In the genomic region with DNA sequence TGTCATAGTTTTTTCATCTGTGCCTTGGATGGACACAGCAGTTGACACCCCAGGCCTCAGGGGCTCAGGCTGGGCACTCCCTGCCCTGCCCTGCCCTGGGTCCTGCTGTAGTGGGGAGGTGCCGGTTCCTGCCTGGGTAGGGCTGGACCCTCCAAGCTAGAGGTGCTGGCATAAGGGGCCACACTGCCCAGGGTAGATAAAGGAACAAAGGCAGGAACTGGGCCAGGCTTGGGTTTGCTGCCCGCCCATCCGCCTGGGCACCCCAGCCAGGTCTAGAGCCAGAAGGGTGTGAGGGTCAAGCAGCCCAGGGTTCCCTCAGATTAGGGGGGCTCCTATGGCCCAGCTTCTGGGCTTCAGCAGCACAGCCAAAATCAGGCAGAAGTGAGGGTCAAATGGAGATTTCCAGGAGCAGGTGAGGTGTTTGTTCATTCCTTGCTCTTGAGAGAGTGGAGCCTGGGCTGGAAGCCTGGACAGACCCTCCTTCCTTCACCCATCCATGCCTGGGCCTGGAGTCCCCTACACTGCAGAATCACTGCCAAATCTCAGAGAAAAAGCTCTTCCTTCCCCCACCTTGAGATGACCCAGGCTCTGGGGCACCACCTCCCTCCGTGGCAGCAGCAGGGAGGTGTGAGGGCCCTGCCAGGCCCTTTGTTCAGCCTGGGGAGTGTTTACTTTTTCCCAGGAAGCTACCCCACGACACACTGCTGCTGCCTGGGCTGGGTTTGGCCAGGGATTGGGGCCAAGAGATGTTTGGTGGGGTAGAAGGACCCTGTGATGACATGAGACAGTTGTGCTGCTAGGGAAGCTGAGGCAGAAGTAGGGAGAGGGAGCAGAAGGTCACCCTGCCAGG, we compare ENCODE assay signal across 15 cellular contexts. TPM values are rescaled to one million over a fixed set of nuclear protein-coding genes. Genes with fewer than 3 reads are reported as not detected.
DNase-seq lines count a peak whose midpoint lies in the region; ATAC-seq and TF ChIP-seq lines count a peak whose summit lies in the region.
"Had no signal": no experiment of that assay in that cellular context is flagged by ENCODE, and none has a peak within 500 bp of the region (broad histone marks: within the 10 kb centered on the region; RNA-seq: fewer than 3 reads in every experiment).

No MANE protein-coding gene starts in this region.

- 30 to 62% methylated on average over 3 to 4 of the region's 5 CpGs for WGBS in thyroid gland, 2 donors

- CTCF ChIA-PET in CD4-positive, alpha-beta T cell (lab: Charles Lee) = no interaction called here

- H3K9me3 ChIP-seq in mucosa of descending colon = no peaks in the 10 kb centered on the region
- no peaks in the 10 kb centered on the region for H3K9me3 ChIP-seq in thyroid gland
- no peaks in the 10 kb centered on the region for H3K9me3 ChIP-seq in CD4-positive, alpha-beta T cell (ENCODE audit: control insufficient read depth, low read length)

- TF ChIP-seq POLR2A in thyroid gland (IDR thresholded peaks at IDR 0.05) = peak in 1 of 2 donors; percentile 31

- H3K27ac ChIP-seq in thyroid gland = peak overlapping the region; percentile 90 to 93 (median 92)
- no peak overlapping the region for H3K27ac ChIP-seq in CD4-positive, alpha-beta T cell (ENCODE audit: low read depth, low read length)
- H3K27ac ChIP-seq: 22Rv1 had no signal

- H3K27me3 ChIP-seq in thyroid gland = no peaks in the 10 kb centered on the region
- no peaks in the 10 kb centered on the region for H3K27me3 ChIP-seq in CD4-positive, alpha-beta T cell (ENCODE audit: control insufficient read depth, insufficient read depth, low read length)

- peaks cover 75% of the 10 kb centered on the region for H3K4me1 Mint-ChIP-seq in brain
- no peaks in the 10 kb centered on the region for H3K4me1 Mint-ChIP-seq in CD4-positive, alpha-beta T cell (ENCODE audit: low read depth)

- H3K36me3 Mint-ChIP-seq in brain = peaks cover 9% of the 10 kb centered on the region
- no peaks in the 10 kb centered on the region for H3K36me3 Mint-ChIP-seq in CD4-positive, alpha-beta T cell (ENCODE audit: low read depth)

- H3K9me3 Mint-ChIP-seq in brain = no peaks in the 10 kb centered on the region
- no peaks in the 10 kb centered on the region for H3K9me3 Mint-ChIP-seq in CD4-positive, alpha-beta T cell

- POLR2A ChIA-PET in CD4-positive, alpha-beta T cell (lab: Charles Lee) = no interaction called here

- H3K4me1 ChIP-seq in mucosa of descending colon (ENCODE audit: low read depth) (peaks cover 33% of the 10 kb centered on the region), thyroid gland (peaks cover 79 to 100% of the 10 kb centered on the region in 2 donors)

- intact Hi-C loops in mucosa of descending colon (cut with DNase I, micrococcal nuclease) (no loop called here), thyroid gland (cut with DNase I) (no loop called here)
- intact Hi-C loops in CD4-positive, alpha-beta T cell (cut with DNase I, micrococcal nuclease) = loop anchor here in 1 of 2 experiments (10.0 kb wide), 1 partner anchor 233 kb away; no protein-coding TSS in a partner anchor

- peak; percentile 46 for DNase-seq in DMS53 (lab: John Stamatoyannopoulos, UW)
- no peak for DNase-seq in DMS53 treated with DMSO at 0.1 percent for 48 hours (lab: John Stamatoyannopoulos, UW; ENCODE audit: unreplicated experiment)
- no peak for DNase-seq in mucosa of descending colon
- peak; percentile 80 to 87 for DNase-seq in thyroid gland
- DNase-seq in stimulated activated CD4-positive, alpha-beta T cell treated with anti-CD3 and anti-CD28 coated beads, Interleukin-12 subunit alpha, Interleukin-12 subunit beta, amount 100 ng/mL, for 4 hours = no peak
- no peak for DNase-seq in CD4-positive, alpha-beta T cell
- no peak for DNase-seq in NAMALWA (ENCODE audit: low spot score)
- DNase-seq: NCI-H446 treated with DMSO at 0.1 percent for 48 hours; stimulated activated CD4-positive, alpha-beta T cell treated with anti-CD3 and anti-CD28 coated beads, Interleukin-4, amount 100 ng/mL, for 4 hours; T-helper 9 cell had no signal

- ATAC-seq in mucosa of descending colon = peak; percentile 19
- ATAC-seq in CD4-positive, alpha-beta T cell (ENCODE audit: poor library complexity) = no peak

- H3K4me3 ChIP-seq in mucosa of descending colon (no peak overlapping the region), thyroid gland (replicated peaks in 1 of 3) (no peak overlapping the region)

- peaks cover 7% of the 10 kb centered on the region for H3K27me3 Mint-ChIP-seq in brain
- peaks cover 17% of the 10 kb centered on the region for H3K27me3 Mint-ChIP-seq in CD4-positive, alpha-beta T cell

- TF ChIP-seq CTCF in brain (conservative IDR thresholded peaks at IDR 0.05) (no peak), mucosa of descending colon (IDR thresholded peaks at IDR 0.05) (no peak), thyroid gland (IDR thresholded peaks at IDR 0.05) (no peak)
- no peak for TF ChIP-seq CTCF in CD4-positive, alpha-beta T cell (IDR thresholded peaks at IDR 0.05)

- H3K36me3 ChIP-seq in mucosa of descending colon (ENCODE audit: low read depth) (no peaks in the 10 kb centered on the region), thyroid gland (no peaks in the 10 kb centered on the region)

- H3K4me3 Mint-ChIP-seq in brain = peak overlapping the region in 1 of 5 experiments; percentile 31
- H3K4me3 Mint-ChIP-seq in CD4-positive, alpha-beta T cell = no peak overlapping the region

- H3K27ac Mint-ChIP-seq in brain = peak overlapping the region in 3 of 5 experiments; percentile 2 to 98 (median 92)
- H3K27ac Mint-ChIP-seq in CD4-positive, alpha-beta T cell = no peak overlapping the region

RNA-seq across cellular contexts. Expression of gene SEMA3F, which starts 7.1 kb away (rescaled TPM):
- polyA plus RNA-seq in brain (ENCODE audit: insufficient read depth, low read depth, low replicate concordance) = 15.3 TPM
- 10 to 100 TPM; 10.7 to 15.3 (median 14.6) TPM for total RNA-seq in mucosa of descending colon
- total RNA-seq in thyroid gland = 10 to 100 TPM; 13.2 to 44.2 (median 38.2) TPM
- 1 to 10 TPM in 1 of 2 experiments, under 1 TPM in 1; 0.22 to 1.1 TPM for total RNA-seq in CD4-positive, alpha-beta T cell

RNA-seq across cellular contexts. Expression of gene GNAT1, which starts 29.2 kb away (rescaled TPM):
- polyA plus RNA-seq in brain (ENCODE audit: insufficient read depth, low read depth, low replicate concordance) = 0.59 TPM
- total RNA-seq in mucosa of descending colon = not detected
- total RNA-seq in thyroid gland = not detected
- under 1 TPM; 0.11 to 0.28 TPM for total RNA-seq in CD4-positive, alpha-beta T cell
- total RNA-seq: activated CD8-positive, alpha-beta memory T cell treated with anti-CD3 and anti-CD28 coated beads for 36 hours; bronchial epithelial cell; mucosa of gallbladder had no signal

RNA-seq across cellular contexts. Expression of gene SLC38A3, which starts 42.8 kb away (rescaled TPM):
- 18.3 TPM for polyA plus RNA-seq in brain (ENCODE audit: insufficient read depth, low read depth, low replicate concordance)
- under 1 TPM in 2 of 3 donors, not detected in 1; 0.29 to 0.32 TPM for total RNA-seq in mucosa of descending colon
- total RNA-seq in thyroid gland = 1 to 10 TPM; 1.1 to 5.0 (median 3.6) TPM
- 1 to 10 TPM; 1.0 to 1.1 TPM for total RNA-seq in CD4-positive, alpha-beta T cell
- total RNA-seq: bronchial epithelial cell had no signal

Comparison
In these comparisons a context has a peak if more than half of its experiments do, and no peak if none do; other contexts are left out.
1. DNase-seq: peak in DMS53 (single experiment) and thyroid gland (2 of 2); none in DMS53 treated with DMSO at 0.1 percent for 48 hours (single experiment), mucosa of descending colon (0 of 3), stimulated activated CD4-positive, alpha-beta T cell treated with anti-CD3 and anti-CD28 coated beads, Interleukin-12 subunit alpha, Interleukin-12 subunit beta, amount 100 ng/mL, for 4 hours (single experiment), CD4-positive, alpha-beta T cell (0 of 10) and NAMALWA (single experiment).
2. RNA of gene SEMA3F, which starts 7.1 kb away (total RNA-seq): 13.2 to 44.2 TPM in thyroid gland and 10.7 to 15.3 TPM in mucosa of descending colon; 0.22 to 1.1 TPM in CD4-positive, alpha-beta T cell; every median in the first group is over 4 times any median in the second.